In genomic region chrX:30779453-30780030, GRCh38 we compare ENCODE assay signal across 27 cellular contexts.
"Had no signal": no experiment of that assay in that cellular context is flagged by ENCODE, and none has a peak within 500 bp of the region (broad histone marks: within the 10 kb centered on the region; RNA-seq: fewer than 3 reads in every experiment).

No MANE protein-coding gene starts in this region.

- H3K4me2 ChIP-seq: hepatocyte, neural progenitor cell had no signal

- ATAC-seq: foreskin keratinocyte; gastroesophageal sphincter; heart left ventricle; left colon; left ventricle myocardium superior; naive thymus-derived CD4-positive, alpha-beta T cell; psoas muscle; right cardiac atrium; stimulated activated effector memory CD8-positive, alpha-beta T cell treated with anti-CD3 and anti-CD28 coated beads, Interleukin-12 subunit alpha, Interleukin-12 subunit beta, amount 100 ng/mL, for 72 hours had no signal

- H3K4me3 Mint-ChIP-seq: dendritic cell treated with granulocyte-macrophage colony-stimulating factor and Interleukin-4, amounts not matched to agents 40 ng/mL and 50 ng/mL, for 4 days; naive thymus-derived CD4-positive, alpha-beta T cell; nephron; neural progenitor cell; stimulated activated effector memory CD8-positive, alpha-beta T cell treated with anti-CD3 and anti-CD28 coated beads, Interleukin-12 subunit alpha, Interleukin-12 subunit beta, amount 100 ng/mL, for 72 hours; type B pancreatic cell had no signal

- H3K4me1 Mint-ChIP-seq: naive thymus-derived CD4-positive, alpha-beta T cell; nephron; neural progenitor cell had no signal

- H3K9me3 ChIP-seq: colonic mucosa, esophagus muscularis mucosa, gastroesophageal sphincter, heart left ventricle, psoas muscle, sigmoid colon, testis, tibial artery had no signal

- H3K4me1 ChIP-seq: colonic mucosa, esophagus muscularis mucosa, foreskin keratinocyte, gastroesophageal sphincter, heart left ventricle, neural progenitor cell, psoas muscle, sigmoid colon, testis, tibial artery had no signal

- DNase-seq: colonic mucosa; effector memory CD4-positive, alpha-beta T cell; foreskin keratinocyte; heart left ventricle; kidney glomerular epithelial cell; left colon; left ventricle myocardium superior; mesenchymal stem cell; midbrain; naive thymus-derived CD4-positive, alpha-beta T cell; psoas muscle; sigmoid colon; stimulated activated CD4-positive, alpha-beta T cell treated with anti-CD3 and anti-CD28 coated beads, Interleukin-2, amount 100 ng/mL, for 24 hours; stimulated activated CD4-positive, alpha-beta T cell treated with anti-CD3 and anti-CD28 coated beads, Interleukin-4, amount 100 ng/mL, for 24 hours; stimulated activated naive CD4-positive, alpha-beta T cell treated with Interleukin-2 at 50 U/mL for 16 hours; substantia nigra; testis; tibial artery had no signal

- H3K27me3 ChIP-seq: colonic mucosa, esophagus muscularis mucosa, foreskin keratinocyte, gastroesophageal sphincter, hepatocyte, neural progenitor cell, sigmoid colon, testis, tibial artery had no signal

- H2AFZ ChIP-seq: hepatocyte, neural progenitor cell had no signal

- H3K36me3 ChIP-seq: colonic mucosa, esophagus muscularis mucosa, gastroesophageal sphincter, heart left ventricle, neural progenitor cell, sigmoid colon, tibial artery had no signal

- H3K9me3 Mint-ChIP-seq: dendritic cell treated with granulocyte-macrophage colony-stimulating factor and Interleukin-4, amounts not matched to agents 40 ng/mL and 50 ng/mL, for 4 days; stimulated activated effector memory CD8-positive, alpha-beta T cell treated with anti-CD3 and anti-CD28 coated beads, Interleukin-12 subunit alpha, Interleukin-12 subunit beta, amount 100 ng/mL, for 72 hours; type B pancreatic cell had no signal

- H3K27ac Mint-ChIP-seq: dendritic cell treated with granulocyte-macrophage colony-stimulating factor and Interleukin-4, amounts not matched to agents 40 ng/mL and 50 ng/mL, for 4 days; naive thymus-derived CD4-positive, alpha-beta T cell; nephron; neural progenitor cell; stimulated activated effector memory CD8-positive, alpha-beta T cell treated with anti-CD3 and anti-CD28 coated beads, Interleukin-12 subunit alpha, Interleukin-12 subunit beta, amount 100 ng/mL, for 72 hours; type B pancreatic cell had no signal

- H3K79me2 ChIP-seq: hepatocyte had no signal

- H3K27me3 Mint-ChIP-seq: dendritic cell treated with granulocyte-macrophage colony-stimulating factor and Interleukin-4, amounts not matched to agents 40 ng/mL and 50 ng/mL, for 4 days; type B pancreatic cell had no signal

- H3K9ac ChIP-seq: neural progenitor cell had no signal

- H3K36me3 Mint-ChIP-seq: naive thymus-derived CD4-positive, alpha-beta T cell; neural progenitor cell; type B pancreatic cell had no signal

- H3K4me3 ChIP-seq: colonic mucosa, esophagus muscularis mucosa, gastroesophageal sphincter, heart left ventricle, hepatocyte, neural progenitor cell, psoas muscle, sigmoid colon, testis, tibial artery had no signal

- H3K27ac ChIP-seq: colonic mucosa, esophagus muscularis mucosa, foreskin keratinocyte, gastroesophageal sphincter, heart left ventricle, hepatocyte, neural progenitor cell, psoas muscle, sigmoid colon, testis, tibial artery had no signal
